23 cellular contexts compared by ENCODE assay signal in the genomic region with DNA sequence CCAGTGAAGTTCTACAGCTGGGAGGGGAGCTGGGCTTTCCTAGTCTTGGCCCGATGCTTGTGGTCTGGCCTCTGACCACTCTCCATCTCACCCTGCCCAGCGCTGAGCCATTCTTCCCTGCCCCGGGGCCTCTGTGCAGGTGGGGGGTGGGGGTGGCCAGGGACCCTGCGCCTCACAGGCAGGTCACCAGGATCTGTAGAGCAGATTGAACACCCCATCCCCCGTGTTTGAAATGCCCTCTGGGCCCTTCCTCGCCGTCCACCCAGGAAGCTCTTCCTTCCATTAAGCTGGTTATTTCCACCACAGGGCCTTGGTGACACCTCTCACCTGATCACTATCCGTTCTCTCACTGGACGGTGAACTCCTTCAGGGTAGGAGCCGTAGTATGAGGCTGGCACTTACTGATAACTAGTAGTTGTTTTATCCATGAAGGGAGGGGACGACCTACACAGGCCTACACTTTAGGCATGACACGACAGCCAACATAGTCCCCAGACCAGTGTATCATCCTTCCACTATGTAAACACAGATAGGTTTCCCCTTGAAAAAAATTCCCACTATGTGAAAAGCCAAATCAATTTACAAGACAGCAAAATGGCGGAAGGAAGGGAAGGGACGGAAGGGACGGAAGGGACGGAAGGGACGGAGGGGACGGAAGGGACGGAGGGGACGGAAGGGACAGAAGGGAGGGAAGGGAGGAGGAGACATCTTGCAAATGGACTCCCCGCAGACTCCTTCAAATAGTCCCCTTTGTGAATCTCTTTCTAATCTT.
DNase-seq lines count a peak whose midpoint lies in the region; ATAC-seq and TF ChIP-seq lines count a peak whose summit lies in the region.
"Had no signal": no experiment of that assay in that cellular context is flagged by ENCODE, and none has a peak within 500 bp of the region (broad histone marks: within the 10 kb centered on the region; RNA-seq: fewer than 3 reads in every experiment).

No MANE protein-coding gene starts in this region.

- no peak for ATAC-seq in CD4-positive, CD25-positive, alpha-beta regulatory T cell (ENCODE audit: low read depth in 2 of 2)
- ATAC-seq in GM21360 (IDR thresholded peaks at IDR 0.05; ENCODE audit: unreplicated experiment), result no peak
- ATAC-seq: Panc1 had no signal

- no peak overlapping the region for H3K27ac ChIP-seq in CD4-positive, CD25-positive, alpha-beta regulatory T cell (ENCODE audit: insufficient read depth, low read length, poor library complexity, severe bottlenecking)
- H3K27ac ChIP-seq in endodermal cell (ENCODE audit: low read depth, low read length), result no peak overlapping the region
- H3K27ac ChIP-seq: 22Rv1, C4-2B, KMS-11, RWPE1 had no signal

- H3K27me3 Mint-ChIP-seq in activated naive CD4-positive, alpha-beta T cell treated with anti-CD3 and anti-CD28 coated beads, Interleukin-2, amount 50 U/mL, for 24 hours, result no peaks in the 10 kb centered on the region
- no peaks in the 10 kb centered on the region for H3K27me3 Mint-ChIP-seq in CD4-positive, CD25-positive, alpha-beta regulatory T cell
- no peaks in the 10 kb centered on the region for H3K27me3 Mint-ChIP-seq in endodermal cell (ENCODE audit: insufficient read depth)
- H3K27me3 Mint-ChIP-seq: B cell; CD8-positive, alpha-beta memory T cell had no signal

- no peaks in the 10 kb centered on the region for H3K4me1 Mint-ChIP-seq in activated naive CD4-positive, alpha-beta T cell treated with anti-CD3 and anti-CD28 coated beads, Interleukin-2, amount 50 U/mL, for 24 hours
- H3K4me1 Mint-ChIP-seq in CD4-positive, CD25-positive, alpha-beta regulatory T cell, result peaks cover 0 to 4% (median 3%) of the 10 kb centered on the region in 4 donors
- peaks cover 6% of the 10 kb centered on the region for H3K4me1 Mint-ChIP-seq in endodermal cell

- no peak overlapping the region for H3K4me3 ChIP-seq in CD4-positive, CD25-positive, alpha-beta regulatory T cell (ENCODE audit: low read depth, low read length)
- no peak overlapping the region for H3K4me3 ChIP-seq in endodermal cell (ENCODE audit: low read length)

- DNase-seq in activated naive CD4-positive, alpha-beta T cell (lab: John Stamatoyannopoulos, UW), result no peak
- no peak for DNase-seq in CD4-positive, CD25-positive, alpha-beta regulatory T cell
- peak; percentile 33 for DNase-seq in endodermal cell
- DNase-seq in posterior vena cava (ENCODE audit: low spot score), result peak; percentile 34
- no peak for DNase-seq in NCI-H446 (lab: John Stamatoyannopoulos, UW)
- no peak for DNase-seq in superior temporal gyrus (ENCODE audit: extremely low spot score)
- DNase-seq: CD8-positive, alpha-beta memory T cell; H7; IMR-90; MM.1S; NCI-H1417; NCI-H1694; NCI-H2029 treated with DMSO at 0.1 percent for 48 hours; NCI-H526 treated with DMSO at 0.1 percent for 48 hours; SK-N-SH had no signal

- H3K36me3 ChIP-seq in CD4-positive, CD25-positive, alpha-beta regulatory T cell (ENCODE audit: control insufficient read depth, insufficient read depth, low read length), result no peaks in the 10 kb centered on the region
- H3K36me3 ChIP-seq in endodermal cell (ENCODE audit: control insufficient read depth, insufficient read depth, low read length), result no peaks in the 10 kb centered on the region

- H3K4me1 ChIP-seq in CD4-positive, CD25-positive, alpha-beta regulatory T cell (ENCODE audit: control insufficient read depth, insufficient read depth, low read length, poor library complexity, severe bottlenecking), result no peaks in the 10 kb centered on the region
- no peaks in the 10 kb centered on the region for H3K4me1 ChIP-seq in endodermal cell (ENCODE audit: control insufficient read depth, insufficient read depth, low read length)

- TF ChIP-seq CTCF in endodermal cell (conservative IDR thresholded peaks at IDR 0.05), result no peak

- intact Hi-C loops in posterior vena cava (cut with DNase I), result no loop called here

- no peaks in the 10 kb centered on the region for H3K9me3 ChIP-seq in CD4-positive, CD25-positive, alpha-beta regulatory T cell (ENCODE audit: control insufficient read depth in 2 of 2, low read length in 2 of 2)
- peaks cover 6% of the 10 kb centered on the region for H3K9me3 ChIP-seq in endodermal cell (ENCODE audit: control insufficient read depth, low read length)
- H3K9me3 ChIP-seq: SK-N-SH had no signal

- H3K9me3 Mint-ChIP-seq in activated naive CD4-positive, alpha-beta T cell treated with anti-CD3 and anti-CD28 coated beads, Interleukin-2, amount 50 U/mL, for 24 hours, result no peaks in the 10 kb centered on the region
- H3K9me3 Mint-ChIP-seq in CD4-positive, CD25-positive, alpha-beta regulatory T cell, result peaks cover 0 to 1% (median 0%) of the 10 kb centered on the region in 7 donors
- peaks cover 3% of the 10 kb centered on the region for H3K9me3 Mint-ChIP-seq in endodermal cell

- H3K27ac Mint-ChIP-seq in activated naive CD4-positive, alpha-beta T cell treated with anti-CD3 and anti-CD28 coated beads, Interleukin-2, amount 50 U/mL, for 24 hours, result peak overlapping the region; percentile 1
- H3K27ac Mint-ChIP-seq in CD4-positive, CD25-positive, alpha-beta regulatory T cell, result peak overlapping the region in 2 of 3 donors; percentile 28 to 40
- H3K27ac Mint-ChIP-seq in endodermal cell, result no peak overlapping the region
- H3K27ac Mint-ChIP-seq: B cell; CD8-positive, alpha-beta memory T cell had no signal

- H3K36me3 Mint-ChIP-seq in activated naive CD4-positive, alpha-beta T cell treated with anti-CD3 and anti-CD28 coated beads, Interleukin-2, amount 50 U/mL, for 24 hours, result no peaks in the 10 kb centered on the region
- peaks cover 3% of the 10 kb centered on the region for H3K36me3 Mint-ChIP-seq in CD4-positive, CD25-positive, alpha-beta regulatory T cell
- no peaks in the 10 kb centered on the region for H3K36me3 Mint-ChIP-seq in endodermal cell (ENCODE audit: low read depth)
- H3K36me3 Mint-ChIP-seq: CD8-positive, alpha-beta memory T cell had no signal

- 87 to 99% methylated on average over 10 to 20 of the region's 21 CpGs for WGBS in endodermal cell (ENCODE audit: insufficient coverage in 1 of 2, insufficient read length in 1 of 2), 2 experiments

- H3K4me3 Mint-ChIP-seq in activated naive CD4-positive, alpha-beta T cell treated with anti-CD3 and anti-CD28 coated beads, Interleukin-2, amount 50 U/mL, for 24 hours, result no peak overlapping the region
- H3K4me3 Mint-ChIP-seq in CD4-positive, CD25-positive, alpha-beta regulatory T cell, result no peak overlapping the region
- no peak overlapping the region for H3K4me3 Mint-ChIP-seq in endodermal cell
- H3K4me3 Mint-ChIP-seq: B cell; CD8-positive, alpha-beta memory T cell had no signal

- no peak overlapping the region for H3K9ac ChIP-seq in endodermal cell (ENCODE audit: extremely low read depth, low read length, poor library complexity, severe bottlenecking)
- H3K9ac ChIP-seq: KMS-11, SK-N-SH had no signal

- H3K27me3 ChIP-seq in CD4-positive, CD25-positive, alpha-beta regulatory T cell (ENCODE audit: control insufficient read depth, insufficient read depth, low read length), result no peaks in the 10 kb centered on the region
- H3K27me3 ChIP-seq in endodermal cell (ENCODE audit: control insufficient read depth, insufficient read depth, low read length, poor library complexity, severe bottlenecking), result no peaks in the 10 kb centered on the region

Comparison
In these comparisons a context has a peak if more than half of its experiments do, and no peak if none do; other contexts are left out.
1. DNase-seq: peak in endodermal cell (single experiment) and posterior vena cava (single experiment); none in activated naive CD4-positive, alpha-beta T cell (0 of 4), CD4-positive, CD25-positive, alpha-beta regulatory T cell (0 of 3), NCI-H446 (0 of 2) and superior temporal gyrus (single experiment).